In genomic region chr22:18496227-18496626, GRCh38 we compare ENCODE assay signal across 2 cellular contexts. TPM values are rescaled to one million over a fixed set of nuclear protein-coding genes. Genes with fewer than 3 reads are reported as not detected.
"Had no signal": no experiment of that assay in that cellular context is flagged by ENCODE, and none has a peak within 500 bp of the region (broad histone marks: within the 10 kb centered on the region; RNA-seq: fewer than 3 reads in every experiment).

No MANE protein-coding gene starts in this region.

RNA-seq across cellular contexts. Expression of gene GGTLC3, which starts 21.7 kb away (rescaled TPM):
- total RNA-seq: G401, GM12878 had no signal
- polyA plus RNA-seq: GM12878 had no signal
